In the genomic region with DNA sequence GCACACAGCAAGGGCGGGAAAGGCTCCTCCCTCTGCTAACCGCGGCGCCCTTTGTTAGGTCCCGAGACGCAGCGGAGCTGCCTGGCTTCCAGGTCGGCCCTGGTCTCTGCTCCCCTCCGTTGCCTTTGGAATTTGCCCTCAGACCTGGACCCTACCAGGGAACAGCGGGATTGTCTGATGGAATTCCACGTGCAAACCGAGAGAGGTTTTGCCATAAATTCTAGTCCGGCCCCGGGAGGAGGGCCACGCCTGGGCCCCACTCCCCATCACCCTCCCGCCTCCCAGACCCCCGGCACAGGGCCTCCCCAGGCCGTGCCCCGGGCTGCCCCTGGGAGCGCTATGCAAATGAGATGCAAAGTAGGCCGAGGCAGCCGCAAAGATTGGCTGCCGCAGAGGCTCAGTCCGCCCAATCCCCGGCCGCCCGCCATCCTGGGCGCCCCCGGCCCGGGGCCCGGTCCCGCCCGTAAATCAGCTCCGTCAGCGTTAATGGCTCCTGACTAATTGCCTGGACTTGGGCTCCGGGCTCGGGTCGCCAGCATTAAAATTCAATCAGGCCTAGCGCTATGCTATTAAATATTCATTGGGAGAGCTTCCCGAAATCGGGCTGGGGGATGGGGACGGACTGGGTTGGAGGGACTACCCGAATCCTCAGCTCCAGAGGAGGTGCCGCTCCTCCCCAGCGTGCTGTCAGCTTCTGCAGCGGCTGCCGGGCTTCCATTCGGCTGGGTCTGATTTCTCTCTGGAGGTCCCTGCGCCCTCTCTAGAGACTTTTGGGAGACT, we compare ENCODE assay signal across 8 cellular contexts. TPM values are rescaled to one million over a fixed set of nuclear protein-coding genes. Genes with fewer than 3 reads are reported as not detected.
DNase-seq lines count a peak whose midpoint lies in the region; ATAC-seq and TF ChIP-seq lines count a peak whose summit lies in the region.

No MANE protein-coding gene starts in this region.

- H3K27me3 Mint-ChIP-seq in dendritic cell treated with granulocyte-macrophage colony-stimulating factor and Interleukin-4, amounts not matched to agents 40 ng/mL and 50 ng/mL, for 4 days = peaks cover 65% of the 10 kb centered on the region
- peaks cover 60 to 88% (median 87%) of the 10 kb centered on the region in 3 donors for H3K27me3 Mint-ChIP-seq in naive B cell
- peaks cover 27% of the 10 kb centered on the region for H3K27me3 Mint-ChIP-seq in type B pancreatic cell

- peak overlapping the region; percentile 21 for H3K27ac Mint-ChIP-seq in dendritic cell treated with granulocyte-macrophage colony-stimulating factor and Interleukin-4, amounts not matched to agents 40 ng/mL and 50 ng/mL, for 4 days
- H3K27ac Mint-ChIP-seq in naive B cell = peak overlapping the region in 1 of 6 donors; percentile 25
- peak overlapping the region; percentile 62 for H3K27ac Mint-ChIP-seq in type B pancreatic cell

- DNase-seq in AG20443 (ENCODE audit: low spot score) (peak; percentile 64), NCI-H2171 (lab: John Stamatoyannopoulos, UW) (peak; percentile 28), naive B cell (no peak), type B pancreatic cell (ENCODE audit: extremely low spot score, unreplicated experiment) (peak; percentile 82), SKM-1 (lab: John Stamatoyannopoulos, UW; ENCODE audit: unreplicated experiment) (no peak)

- H3K9me3 Mint-ChIP-seq in dendritic cell treated with granulocyte-macrophage colony-stimulating factor and Interleukin-4, amounts not matched to agents 40 ng/mL and 50 ng/mL, for 4 days = no peaks in the 10 kb centered on the region
- H3K9me3 Mint-ChIP-seq in naive B cell (no peaks in the 10 kb centered on the region), type B pancreatic cell (no peaks in the 10 kb centered on the region)

- H3K4me3 Mint-ChIP-seq in dendritic cell treated with granulocyte-macrophage colony-stimulating factor and Interleukin-4, amounts not matched to agents 40 ng/mL and 50 ng/mL, for 4 days = peak overlapping the region; percentile 56
- peak overlapping the region; percentile 6 to 80 (median 68) for H3K4me3 Mint-ChIP-seq in naive B cell
- H3K4me3 Mint-ChIP-seq in type B pancreatic cell = peak overlapping the region; percentile 79

- intact Hi-C loops in dendritic cell treated with granulocyte-macrophage colony-stimulating factor and Interleukin-4, amounts not matched to agents 40 ng/mL and 50 ng/mL, for 4 days (cut with micrococcal nuclease) = no loop called here

- no peaks in the 10 kb centered on the region for H3K36me3 Mint-ChIP-seq in dendritic cell treated with granulocyte-macrophage colony-stimulating factor and Interleukin-4, amounts not matched to agents 40 ng/mL and 50 ng/mL, for 4 days (ENCODE audit: low read depth)
- H3K36me3 Mint-ChIP-seq in naive B cell (no peaks in the 10 kb centered on the region), type B pancreatic cell (no peaks in the 10 kb centered on the region)

- peak; percentile 76 to 80 for ATAC-seq in naive B cell (ENCODE audit: low read depth in 2 of 2)
- ATAC-seq in GM21529 (IDR thresholded peaks at IDR 0.05; ENCODE audit: unreplicated experiment) = no peak
- ATAC-seq in HG03095 (IDR thresholded peaks at IDR 0.05; ENCODE audit: unreplicated experiment) = no peak

- TF ChIP-seq CTCF in type B pancreatic cell (conservative IDR thresholded peaks at IDR 0.05) = no peak

- peaks cover 42% of the 10 kb centered on the region for H3K4me1 Mint-ChIP-seq in dendritic cell treated with granulocyte-macrophage colony-stimulating factor and Interleukin-4, amounts not matched to agents 40 ng/mL and 50 ng/mL, for 4 days (ENCODE audit: low read depth)
- H3K4me1 Mint-ChIP-seq in naive B cell (peaks cover 14 to 24% (median 19%) of the 10 kb centered on the region in 3 donors), type B pancreatic cell (ENCODE audit: unreplicated experiment) (peaks cover 38% of the 10 kb centered on the region)

RNA-seq across cellular contexts. Expression of gene FIGNL2, which starts 15.6 kb away (rescaled TPM):
- under 1 TPM in 2 of 6 donors, not detected in 4; 0.06 to 0.11 TPM for polyA plus RNA-seq in naive B cell (ENCODE audit: low read depth in 6 of 6)
- 5.7 and 17.8 TPM in 2 replicates for total RNA-seq in type B pancreatic cell (ENCODE audit: low replicate concordance)

RNA-seq across cellular contexts. Expression of gene ANKRD33, which starts 23.8 kb away (rescaled TPM):
- not detected for polyA plus RNA-seq in naive B cell (ENCODE audit: low read depth in 6 of 6)
- 0.51 and 0.62 TPM in 2 replicates for total RNA-seq in type B pancreatic cell (ENCODE audit: low replicate concordance)

RNA-seq across cellular contexts. Expression of gene ACVRL1, which starts 43.2 kb away (rescaled TPM):
- polyA plus RNA-seq in naive B cell (ENCODE audit: low read depth in 6 of 6) = not detected
- total RNA-seq in type B pancreatic cell (ENCODE audit: low replicate concordance) = 0.46 and 0.95 TPM in 2 replicates

Comparison
In these comparisons a context has a peak if more than half of its experiments do, and no peak if none do; other contexts are left out.
1. DNase-seq: peak in AG20443 (single experiment), NCI-H2171 (single experiment) and type B pancreatic cell (single experiment); none in naive B cell (single experiment) and SKM-1 (single experiment).
2. ATAC-seq: peak in naive B cell (2 of 2); none in GM21529 (single experiment) and HG03095 (single experiment).
3. Peak in every context shown above with its lines, with median percentiles within 50 percentile points of each other: H3K4me3 Mint-ChIP-seq.